29 cellular contexts compared by ENCODE assay signal in the genomic region with DNA sequence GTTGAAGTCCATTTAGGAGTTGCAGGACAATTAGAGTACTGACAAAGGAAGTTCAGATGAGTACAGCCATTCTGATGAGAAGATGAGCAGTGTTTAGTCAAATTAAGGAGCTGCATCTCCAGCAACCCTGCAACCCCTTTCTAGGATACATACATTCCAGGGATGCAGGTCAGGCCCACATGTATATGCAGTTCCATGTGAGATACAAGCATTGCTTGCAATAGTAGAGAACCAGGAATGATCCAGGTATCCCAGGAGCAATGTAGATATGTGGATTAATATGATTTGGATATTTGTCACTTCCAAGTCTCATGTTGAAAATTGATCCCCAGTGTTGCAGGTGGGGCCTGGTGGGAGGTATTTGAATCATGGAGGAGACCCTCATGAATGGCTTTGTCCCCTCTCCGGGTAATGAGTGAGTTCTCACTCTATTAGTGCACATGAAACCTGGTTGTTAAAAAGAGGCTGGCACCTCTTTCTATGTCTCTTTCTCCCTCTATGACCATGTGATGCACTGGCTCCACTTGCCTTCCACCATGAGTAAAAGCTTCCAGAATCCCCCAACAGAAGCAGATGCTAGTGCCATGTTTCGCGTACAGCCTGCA. TPM values are rescaled to one million over a fixed set of nuclear protein-coding genes. Genes with fewer than 3 reads are reported as not detected.
"Had no signal": no experiment of that assay in that cellular context is flagged by ENCODE, and none has a peak within 500 bp of the region (broad histone marks: within the 10 kb centered on the region; RNA-seq: fewer than 3 reads in every experiment).

No MANE protein-coding gene starts in this region.

- H3K9me3 ChIP-seq: breast epithelium had no signal

- ATAC-seq: activated CD8-positive, alpha-beta T cell treated with anti-CD3 and anti-CD28 coated beads for 36 hours; activated T-cell treated with anti-CD3 and anti-CD28 coated beads, Interleukin-2, amount 50 U/mL, for 72 hours; Panc1; Right ventricle myocardium inferior; T-cell had no signal

- H3K27ac ChIP-seq: breast epithelium, SK-N-MC had no signal

- H3K36me3 ChIP-seq: breast epithelium had no signal

- DNase-seq: activated CD4-positive, CD25-positive, alpha-beta regulatory T cell; activated CD8-positive, alpha-beta memory T cell treated with anti-CD3 and anti-CD28 coated beads, Interleukin-2, amount 50 U/mL, for 4 hours; activated CD8-positive, alpha-beta T cell treated with anti-CD3 and anti-CD28 coated beads for 36 hours; activated gamma-delta T cell treated with Interleukin-2 at 50 U/mL for 16 hours; activated naive CD4-positive, alpha-beta T cell treated with anti-CD3 and anti-CD28 coated beads, Interleukin-2, amount 10 ng/mL, durations not matched to agents 7 days and 5 days; activated naive CD8-positive, alpha-beta T cell treated with anti-CD3 and anti-CD28 coated beads for 36 hours; activated T-cell treated with anti-CD3 and anti-CD28 coated beads, Interleukin-2, amount 50 U/mL, for 72 hours; caudate nucleus; MM.1S; NCI-H1105; NCI-H1436; NCI-H1694 treated with DMSO at 0.1 percent for 48 hours; NCI-H2029 treated with DMSO at 0.1 percent for 48 hours; NCI-H345; NCI-H510A treated with DMSO at 0.1 percent for 48 hours; NCI-H69; NK-92 treated with Interleukin-12 subunit alpha and Interleukin-12 subunit beta, amount 100 ng/mL, for 24 hours; OCI-M1; RPMI8226; T-cell; T-helper 2 cell; T1000 had no signal

- FAIRE-seq: TTC549 had no signal

- H3K27me3 ChIP-seq: breast epithelium had no signal

- H3K4me3 Mint-ChIP-seq: activated CD8-positive, alpha-beta T cell treated with anti-CD3 and anti-CD28 coated beads for 36 hours; activated naive CD4-positive, alpha-beta T cell treated with anti-CD3 and anti-CD28 coated beads, Interleukin-2, amount 10 ng/mL, durations not matched to agents 7 days and 5 days; activated naive CD8-positive, alpha-beta T cell treated with anti-CD3 and anti-CD28 coated beads for 36 hours; activated T-cell treated with anti-CD3 and anti-CD28 coated beads, Interleukin-2, amount 50 U/mL, for 72 hours; T-cell had no signal

- H3K4me1 ChIP-seq: breast epithelium had no signal

- H3K27ac Mint-ChIP-seq: activated CD8-positive, alpha-beta T cell treated with anti-CD3 and anti-CD28 coated beads for 36 hours; activated naive CD4-positive, alpha-beta T cell treated with anti-CD3 and anti-CD28 coated beads, Interleukin-2, amount 10 ng/mL, durations not matched to agents 7 days and 5 days; activated naive CD8-positive, alpha-beta T cell treated with anti-CD3 and anti-CD28 coated beads for 36 hours; activated T-cell treated with anti-CD3 and anti-CD28 coated beads, Interleukin-2, amount 50 U/mL, for 72 hours; activated T-helper 2 cell treated with anti-CD3 and anti-CD28 coated beads, Interferon-gamma antibody, Interleukin-2, Interleukin-4, amounts not matched to agents 10 μg/mL and 5 μg/mL and 100 μg/mL, durations not matched to agents 14 hours and 24 hours and 36 hours; T-cell had no signal

- H3K9me3 Mint-ChIP-seq: activated CD8-positive, alpha-beta T cell treated with anti-CD3 and anti-CD28 coated beads for 36 hours; activated naive CD4-positive, alpha-beta T cell treated with anti-CD3 and anti-CD28 coated beads, Interleukin-2, amount 10 ng/mL, durations not matched to agents 7 days and 5 days; activated naive CD8-positive, alpha-beta T cell treated with anti-CD3 and anti-CD28 coated beads for 36 hours; activated T-helper 2 cell treated with anti-CD3 and anti-CD28 coated beads, Interferon-gamma antibody, Interleukin-2, Interleukin-4, amounts not matched to agents 10 μg/mL and 5 μg/mL and 100 μg/mL, durations not matched to agents 14 hours and 24 hours and 36 hours; T-cell had no signal

- H3K4me3 ChIP-seq: breast epithelium, SK-N-MC had no signal

RNA-seq across cellular contexts. Expression of a gene that starts 57.6 kb away (rescaled TPM):
- total RNA-seq: chondrocyte had no signal
